In genomic region chr16:49483651-49484451, GRCh38 we compare ENCODE assay signal across 1 cellular context.
TF ChIP-seq lines count a peak whose summit lies in the region.

No MANE protein-coding gene starts in this region.

TF ChIP-seq in H1, 55 proteins besides CTCF, POLR2A, EP300 and RAD21 (continued from another document):
- no peak for TF ChIP-seq BRCA1 (IDR thresholded peaks at IDR 0.05; ENCODE audit: low read depth, low read length)
- no peak for TF ChIP-seq GTF2F1 (IDR thresholded peaks at IDR 0.05; ENCODE audit: borderline replicate concordance, low read depth, low read length)
- TF ChIP-seq YY1 (IDR thresholded peaks at IDR 0.05; ENCODE audit: low read depth, low read length): no peak
- TF ChIP-seq RFX5 (IDR thresholded peaks at IDR 0.05; ENCODE audit: borderline replicate concordance, low read depth, low read length): no peak
- no peak for TF ChIP-seq CHD2 (IDR thresholded peaks at IDR 0.05; ENCODE audit: low read length)
TF ChIP-seq in H1: peak in this region for 0.
